ENCODE assay signal across 26 cellular contexts in the genomic region with DNA sequence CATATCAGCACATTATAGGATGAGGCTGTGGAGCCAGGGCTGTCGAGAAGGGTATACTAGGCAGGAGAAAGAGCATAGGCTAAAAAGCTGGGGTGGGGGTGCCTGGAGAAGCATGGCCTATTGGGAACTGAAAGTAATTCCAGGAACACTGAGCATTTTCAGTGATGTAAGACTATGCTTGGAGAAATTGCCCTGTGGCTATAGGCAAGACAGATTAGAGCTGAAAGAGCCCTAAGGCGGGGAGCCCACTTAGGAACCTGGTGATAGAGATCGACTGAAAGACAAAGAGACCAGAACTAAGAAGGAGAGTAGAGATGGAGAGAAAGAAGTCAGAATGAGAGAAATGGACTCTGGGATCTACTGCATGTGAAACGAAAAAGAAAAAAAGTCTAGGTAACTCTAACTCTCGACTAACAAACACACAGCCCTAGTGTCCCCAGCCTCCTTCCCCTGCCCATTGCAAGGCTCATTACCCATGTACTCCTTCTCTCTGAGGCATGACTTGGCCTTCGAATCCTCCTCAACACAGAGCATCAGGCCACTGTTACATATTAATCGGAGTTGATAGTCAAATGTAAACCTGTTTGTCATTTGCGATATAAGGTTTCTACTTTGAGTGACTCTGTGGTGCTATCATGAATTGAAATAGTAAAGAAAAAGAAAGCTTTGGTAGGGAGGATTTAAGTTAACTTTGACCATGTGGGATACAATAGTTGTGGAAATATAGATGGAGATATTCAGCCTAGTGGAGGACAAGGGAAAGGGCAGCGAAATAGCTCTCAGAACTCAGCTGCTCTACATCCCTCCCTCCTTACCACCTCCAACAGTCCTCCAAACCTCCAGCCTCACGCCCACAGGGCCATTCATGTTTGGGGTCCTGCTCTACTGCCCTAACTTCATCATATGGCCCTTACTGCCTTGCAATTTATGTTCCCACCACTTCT. TPM values are rescaled to one million over a fixed set of nuclear protein-coding genes. Genes with fewer than 3 reads are reported as not detected.
DNase-seq lines count a peak whose midpoint lies in the region; ATAC-seq and TF ChIP-seq lines count a peak whose summit lies in the region.
"Had no signal": no experiment of that assay in that cellular context is flagged by ENCODE, and none has a peak within 500 bp of the region (broad histone marks: within the 10 kb centered on the region; RNA-seq: fewer than 3 reads in every experiment).

No MANE protein-coding gene starts in this region.

- RAD21 ChIA-PET in HCT116 (lab: Charles Lee; ENCODE audit: low non-redundant PET in 1 of 2, low total read pairs in 2 of 2, uncharacterized antibody in 2 of 2, unreplicated experiment in 2 of 2), result no interaction called here

- H3K27ac Mint-ChIP-seq in activated naive CD8-positive, alpha-beta T cell treated with anti-CD3 and anti-CD28 coated beads, Interleukin-2, amount 50 U/mL, for 24 hours, result no peak overlapping the region
- H3K27ac Mint-ChIP-seq: CD4-positive, alpha-beta memory T cell; T-cell had no signal

- peak overlapping the region; percentile 13 for H2AK5ac ChIP-seq in trophoblast cell (ENCODE audit: low read length)

- peak overlapping the region; percentile 34 for H4K8ac ChIP-seq in trophoblast cell (ENCODE audit: low read depth, low read length)

- no peaks in the 10 kb centered on the region for H4K20me1 ChIP-seq in BLaER1
- no peaks in the 10 kb centered on the region for H4K20me1 ChIP-seq in HCT116 (ENCODE audit: insufficient read depth)
- H4K20me1 ChIP-seq: BLaER1 treated with 17β-estradiol and CSF1 and Interleukin-3, amounts not matched to agents 10 nM and 100 nM had no signal

- H3K4me3 ChIP-seq in BLaER1 (no peak overlapping the region), HCT116 (replicated peaks in 1 of 2; ENCODE audit: low read depth in 1 of 2, low read length in 2 of 2) (no peak overlapping the region), epithelial cell of proximal tubule (ENCODE audit: low read depth, low read length) (no peak overlapping the region), trophoblast cell (ENCODE audit: low read depth, low read length) (no peak overlapping the region)
- H3K4me3 ChIP-seq: BLaER1 treated with 17β-estradiol and CSF1 and Interleukin-3, amounts not matched to agents 10 nM and 100 nM; GM12878; GM23248; HAP-1 had no signal

- intact Hi-C loops in HCT116 (cut with micrococcal nuclease), result no loop called here

- H3K18ac ChIP-seq in trophoblast cell (ENCODE audit: low read length), result peak overlapping the region; percentile 6

- peaks cover 54% of the 10 kb centered on the region for H3K4me1 ChIP-seq in BLaER1
- H3K4me1 ChIP-seq in HCT116 (ENCODE audit: control insufficient read depth in 1 of 2, insufficient read depth in 2 of 2, low read length in 2 of 2), result peaks cover 0 to 18% of the 10 kb centered on the region in 2 experiments; a peak in 2 of 4 replicates
- H3K4me1 ChIP-seq in trophoblast cell (ENCODE audit: control insufficient read depth in 1 of 2, insufficient read depth in 2 of 2, low read length in 2 of 2), result peaks cover 14 to 20% of the 10 kb centered on the region in 2 experiments

- H3K9me2 ChIP-seq in HCT116 (ENCODE audit: insufficient read depth), result no peaks in the 10 kb centered on the region

- H3K4me3 Mint-ChIP-seq in activated naive CD8-positive, alpha-beta T cell treated with anti-CD3 and anti-CD28 coated beads, Interleukin-2, amount 50 U/mL, for 24 hours, result no peak overlapping the region
- H3K4me3 Mint-ChIP-seq: CD4-positive, alpha-beta memory T cell; T-cell had no signal

- H2BK12ac ChIP-seq in trophoblast cell (ENCODE audit: low read length), result peak overlapping the region; percentile 72

- no peak overlapping the region for H2AFZ ChIP-seq in HCT116 (ENCODE audit: low read depth, low read length, poor library complexity, severe bottlenecking)
- no peak overlapping the region for H2AFZ ChIP-seq in trophoblast cell (ENCODE audit: insufficient read depth, low read length, poor library complexity)
- H2AFZ ChIP-seq: GM23248 had no signal

- no peaks in the 10 kb centered on the region for H3K9me3 Mint-ChIP-seq in activated naive CD8-positive, alpha-beta T cell treated with anti-CD3 and anti-CD28 coated beads, Interleukin-2, amount 50 U/mL, for 24 hours
- H3K9me3 Mint-ChIP-seq: CD4-positive, alpha-beta memory T cell; T-cell had no signal

- H3K4ac ChIP-seq in trophoblast cell (ENCODE audit: low read depth, low read length), result peak overlapping the region; percentile 40

- TF ChIP-seq RAD21 in HCT116 (IDR thresholded peaks at IDR 0.05; ENCODE audit: low read depth), result no peak

- H3K14ac ChIP-seq in trophoblast cell (ENCODE audit: low read length), result peak overlapping the region; percentile 46

- H4K12ac ChIP-seq in trophoblast cell (ENCODE audit: low read depth, low read length), result no peak overlapping the region

- peaks cover 34% of the 10 kb centered on the region for H3K79me1 ChIP-seq in trophoblast cell (ENCODE audit: low read length)

- no peaks in the 10 kb centered on the region for H3K27me3 ChIP-seq in BLaER1
- H3K27me3 ChIP-seq in HCT116 (ENCODE audit: insufficient read depth, low read length), result no peaks in the 10 kb centered on the region
- no peaks in the 10 kb centered on the region for H3K27me3 ChIP-seq in trophoblast cell (ENCODE audit: insufficient read depth, low read length)
- H3K27me3 ChIP-seq: BLaER1 treated with 17β-estradiol and CSF1 and Interleukin-3, amounts not matched to agents 10 nM and 100 nM had no signal

- H3K9me3 ChIP-seq in BLaER1 (no peaks in the 10 kb centered on the region), HCT116 (ENCODE audit: control insufficient read depth in 1 of 2, insufficient read depth in 1 of 2, low read depth in 1 of 2, low read length in 2 of 2) (no peaks in the 10 kb centered on the region), trophoblast cell (ENCODE audit: insufficient read depth, low read depth, low read length) (no peaks in the 10 kb centered on the region)
- H3K9me3 ChIP-seq: BLaER1 treated with 17β-estradiol and CSF1 and Interleukin-3, amounts not matched to agents 10 nM and 100 nM; HAP-1 had no signal

- H2BK120ac ChIP-seq in trophoblast cell (ENCODE audit: insufficient read depth, low read length, poor library complexity), result peak overlapping the region; percentile 88

- no peak overlapping the region for H3K23ac ChIP-seq in trophoblast cell (ENCODE audit: low read length)

- DNase-seq in HCT116 (ENCODE audit: low read depth, low spot score), result no peak
- DNase-seq in epithelial cell of proximal tubule (ENCODE audit: low read depth), result no peak
- peak; percentile 55 to 90 for DNase-seq in trophoblast cell
- DNase-seq in activated naive CD8-positive, alpha-beta T cell treated with anti-CD3 and anti-CD28 coated beads, Interleukin-2, amount 50 U/mL, for 24 hours, result no peak
- DNase-seq in 8988T, result no peak
- DNase-seq: CD4-positive, alpha-beta memory T cell; COR-L47; GDM1; GM23248; NCI-H1105 treated with DMSO at 0.1 percent for 48 hours; NCI-H2029; NCI-H446 treated with DMSO at 0.1 percent for 48 hours; NCI-H526; NCI-H82; NK-92 treated with Interleukin-12 subunit alpha and Interleukin-12 subunit beta, amount 100 ng/mL, for 24 hours; PC-3; RPMI8226; SHP77; T-cell had no signal

- CTCF ChIA-PET in HCT116 (lab: Charles Lee), result interaction anchor here (1.1 to 1.2 kb wide), 2 partner anchors 9 to 13 kb away, joined by 3 to 5 read pairs; no protein-coding TSS in a partner anchor

- TF ChIP-seq POLR2A in HCT116 (IDR thresholded peaks at IDR 0.05; ENCODE audit: borderline replicate concordance, extremely low read depth, insufficient read depth, insufficient read length), result no peak

- H3K36me3 Mint-ChIP-seq in activated naive CD8-positive, alpha-beta T cell treated with anti-CD3 and anti-CD28 coated beads, Interleukin-2, amount 50 U/mL, for 24 hours (ENCODE audit: low read depth), result no peaks in the 10 kb centered on the region
- H3K36me3 Mint-ChIP-seq: CD4-positive, alpha-beta memory T cell; T-cell had no signal

- H3K9ac ChIP-seq in BLaER1 (no peak overlapping the region), HCT116 (ENCODE audit: low read length) (no peak overlapping the region), trophoblast cell (ENCODE audit: low read length) (no peak overlapping the region)
- H3K9ac ChIP-seq: BLaER1 treated with 17β-estradiol and CSF1 and Interleukin-3, amounts not matched to agents 10 nM and 100 nM; GM23248 had no signal

- ATAC-seq in HCT116, result peak; percentile 70
- ATAC-seq in GM21576 (IDR thresholded peaks at IDR 0.05; ENCODE audit: unreplicated experiment), result no peak
- ATAC-seq in activated naive CD8-positive, alpha-beta T cell treated with anti-CD3 and anti-CD28 coated beads, Interleukin-2, amount 50 U/mL, for 24 hours, result no peak
- no peak for ATAC-seq in HG03457 (IDR thresholded peaks at IDR 0.05; ENCODE audit: unreplicated experiment)
- ATAC-seq: GM12878, PC-3, T-cell had no signal

- peak overlapping the region; percentile 88 for H4K91ac ChIP-seq in trophoblast cell (ENCODE audit: low read depth, low read length)

- no peaks in the 10 kb centered on the region for H3K79me2 ChIP-seq in HCT116 (ENCODE audit: insufficient read depth, low read length)
- H3K79me2 ChIP-seq in trophoblast cell (ENCODE audit: control insufficient read depth, insufficient read depth, low read length, poor library complexity), result no peaks in the 10 kb centered on the region

- no CpG with 5 or more reads among the region's 10 CpGs for WGBS in trophoblast cell (ENCODE audit: extremely low coverage, insufficient coverage, insufficient read length)

- H3K36me3 ChIP-seq in BLaER1, result no peaks in the 10 kb centered on the region
- H3K36me3 ChIP-seq in HCT116 (ENCODE audit: control insufficient read depth in 1 of 2, insufficient read depth in 2 of 2, low read length in 2 of 2), result no peaks in the 10 kb centered on the region
- no peaks in the 10 kb centered on the region for H3K36me3 ChIP-seq in trophoblast cell (ENCODE audit: control insufficient read depth in 1 of 2, insufficient read depth in 2 of 2, low read length in 2 of 2)
- H3K36me3 ChIP-seq: BLaER1 treated with 17β-estradiol and CSF1 and Interleukin-3, amounts not matched to agents 10 nM and 100 nM; HAP-1 had no signal

- peak overlapping the region; percentile 73 for H2BK5ac ChIP-seq in trophoblast cell (ENCODE audit: low read depth, low read length, poor library complexity)

- H3K4me2 ChIP-seq in BLaER1 (peak overlapping the region; percentile 1; the same call in 1 of the 2 replicates), HCT116 (ENCODE audit: low read length) (no peak overlapping the region), trophoblast cell (ENCODE audit: low read length) (no peak overlapping the region)

- POLR2A ChIA-PET in HCT116 (lab: Charles Lee), result interaction anchor here (0.6 kb wide), 1 partner anchor 1265 kb away, joined by 4 read pairs; no protein-coding TSS in a partner anchor

- BruUV-seq in HCT116 (replicated peaks; lab: Mats Ljungman, UMichigan), result no TSS peak

- TF ChIP-seq CTCF in HCT116 (IDR thresholded peaks at IDR 0.05 in 2 of 3, conservative IDR thresholded peaks at IDR 0.05 in 1 of 3; ENCODE audit: borderline replicate concordance in 1 of 3, insufficient read depth in 1 of 3, low read depth in 2 of 3, low read length in 2 of 3) (0 out of 6 replicates have a peak, but pooled peaks of 2 of the 3 experiments have one; percentile 6 to 10), epithelial cell of proximal tubule (conservative IDR thresholded peaks at IDR 0.05; ENCODE audit: low read depth, low read length) (peak; percentile 15)

- H3K27ac ChIP-seq in BLaER1, result no peak overlapping the region; the same call in 1 of the 2 replicates
- H3K27ac ChIP-seq in HCT116 (ENCODE audit: low read depth, low read length), result no peak overlapping the region
- H3K27ac ChIP-seq in trophoblast cell (ENCODE audit: low read depth, low read length), result peak overlapping the region; percentile 29
- H3K27ac ChIP-seq: BLaER1 treated with 17β-estradiol and CSF1 and Interleukin-3, amounts not matched to agents 10 nM and 100 nM; GM23248; HL-60 had no signal

- H3K4me1 Mint-ChIP-seq in activated naive CD8-positive, alpha-beta T cell treated with anti-CD3 and anti-CD28 coated beads, Interleukin-2, amount 50 U/mL, for 24 hours, result peaks cover 4% of the 10 kb centered on the region

- no peaks in the 10 kb centered on the region for H3K27me3 Mint-ChIP-seq in activated naive CD8-positive, alpha-beta T cell treated with anti-CD3 and anti-CD28 coated beads, Interleukin-2, amount 50 U/mL, for 24 hours
- H3K27me3 Mint-ChIP-seq: CD4-positive, alpha-beta memory T cell; T-cell had no signal

RNA-seq across cellular contexts. Expression of a gene that starts 52.3 kb away (rescaled TPM):
- total RNA-seq in HCT116 (2021; ENCODE audit: unreplicated experiment) (17.6 TPM), epithelial cell of proximal tubule (8.5 and 10.3 TPM in 2 replicates)
- polyA plus RNA-seq in HCT116 (2012), result 6.5 and 7.8 TPM in 2 replicates
- 18.8 and 20.8 TPM in 2 replicates for polyA plus RNA-seq in trophoblast cell (2013)

Comparison
In these comparisons a context has a peak if more than half of its experiments do, and no peak if none do; other contexts are left out.
1. DNase-seq: peak in trophoblast cell (2 of 2); none in HCT116 (single experiment), epithelial cell of proximal tubule (single experiment), activated naive CD8-positive, alpha-beta T cell treated with anti-CD3 and anti-CD28 coated beads, Interleukin-2, amount 50 U/mL, for 24 hours (single experiment) and 8988T (single experiment).